ENCODE assay signal across 18 cellular contexts in the genomic region with DNA sequence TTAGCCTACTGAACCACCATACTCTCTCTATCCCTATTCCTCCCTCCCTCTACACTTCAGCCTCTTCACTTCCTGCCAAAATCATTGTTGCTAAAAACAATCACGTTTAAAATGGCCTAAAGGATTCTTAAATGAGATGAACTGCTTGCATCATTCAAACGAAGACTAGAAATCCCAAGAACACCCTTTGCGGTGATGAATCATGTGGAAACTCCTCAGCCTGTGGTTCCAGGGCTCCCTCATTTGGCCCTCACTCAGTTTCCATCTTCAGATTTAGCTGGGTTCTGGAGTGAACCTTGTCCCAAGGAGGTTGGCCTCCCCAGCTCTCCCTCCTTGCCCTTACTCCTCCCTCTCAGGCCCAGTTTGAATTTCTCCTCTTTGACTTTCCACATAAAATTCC.
DNase-seq lines count a peak whose midpoint lies in the region; ATAC-seq, FAIRE-seq and TF ChIP-seq lines count a peak whose summit lies in the region.
"Had no signal": no experiment of that assay in that cellular context is flagged by ENCODE, and none has a peak within 500 bp of the region (broad histone marks: within the 10 kb centered on the region; RNA-seq: fewer than 3 reads in every experiment).

No MANE protein-coding gene starts in this region.

- H2BK12ac ChIP-seq in trophoblast cell (ENCODE audit: low read length) = peak overlapping the region; percentile 76

- TF ChIP-seq CTCF in esophagus muscularis mucosa (IDR thresholded peaks at IDR 0.05) (no peak), heart left ventricle (IDR thresholded peaks at IDR 0.05) (no peak)

- no peak overlapping the region for H3K23ac ChIP-seq in trophoblast cell (ENCODE audit: low read length)

- peak overlapping the region; percentile 13 to 59 (median 52) for H3K27ac ChIP-seq in esophagus muscularis mucosa (replicated peaks in 1 of 4)
- no peak overlapping the region for H3K27ac ChIP-seq in trophoblast cell (ENCODE audit: low read depth, low read length)
- H3K27ac ChIP-seq in heart left ventricle = peak overlapping the region in 2 of 12 donors; percentile 32 to 80

- no peak overlapping the region for H4K8ac ChIP-seq in trophoblast cell (ENCODE audit: low read depth, low read length)

- H3K27me3 ChIP-seq in esophagus muscularis mucosa (no peaks in the 10 kb centered on the region), trophoblast cell (ENCODE audit: insufficient read depth, low read length) (no peaks in the 10 kb centered on the region), heart left ventricle (no peaks in the 10 kb centered on the region)

- no peak overlapping the region for H2BK120ac ChIP-seq in trophoblast cell (ENCODE audit: insufficient read depth, low read length, poor library complexity)

- H3K18ac ChIP-seq in trophoblast cell (ENCODE audit: low read length) = no peak overlapping the region

- ATAC-seq in heart left ventricle (no peak), left cardiac atrium (no peak)
- ATAC-seq: natural killer cell, T-cell had no signal

- H3K4me1 ChIP-seq in esophagus muscularis mucosa (peaks cover 28 to 69% (median 49%) of the 10 kb centered on the region in 4 donors), trophoblast cell (ENCODE audit: control insufficient read depth in 1 of 2, insufficient read depth in 2 of 2, low read length in 2 of 2) (peaks cover 5 to 22% of the 10 kb centered on the region in 2 experiments), heart left ventricle (peaks cover 0 to 24% (median 2%) of the 10 kb centered on the region in 12 donors)

- H3K9me3 ChIP-seq in esophagus muscularis mucosa (no peaks in the 10 kb centered on the region), trophoblast cell (ENCODE audit: insufficient read depth, low read depth, low read length) (no peaks in the 10 kb centered on the region), heart left ventricle (no peaks in the 10 kb centered on the region)

- no peak overlapping the region for H3K4me2 ChIP-seq in trophoblast cell (ENCODE audit: low read length)

- H3K79me2 ChIP-seq in trophoblast cell (ENCODE audit: control insufficient read depth, insufficient read depth, low read length, poor library complexity) = no peaks in the 10 kb centered on the region

- H3K9ac ChIP-seq in trophoblast cell (ENCODE audit: low read length) = no peak overlapping the region

- no peak for TF ChIP-seq POLR2A in esophagus muscularis mucosa (IDR thresholded peaks at IDR 0.05; ENCODE audit: low read depth)
- no peak for TF ChIP-seq POLR2A in heart left ventricle (IDR thresholded peaks at IDR 0.05)
- no peak for TF ChIP-seq POLR2A in GM12892 (IDR thresholded peaks at IDR 0.05; ENCODE audit: low read depth, low read length)

- no peak overlapping the region for H3K14ac ChIP-seq in trophoblast cell (ENCODE audit: low read length)

- H3K36me3 ChIP-seq in esophagus muscularis mucosa = no peaks in the 10 kb centered on the region
- no peaks in the 10 kb centered on the region for H3K36me3 ChIP-seq in trophoblast cell (ENCODE audit: control insufficient read depth in 1 of 2, insufficient read depth in 2 of 2, low read length in 2 of 2)
- no peaks in the 10 kb centered on the region for H3K36me3 ChIP-seq in heart left ventricle

- H3K4me3 ChIP-seq in esophagus muscularis mucosa = no peak overlapping the region
- H3K4me3 ChIP-seq in trophoblast cell (ENCODE audit: low read depth, low read length) = no peak overlapping the region
- H3K4me3 ChIP-seq in heart left ventricle = no peak overlapping the region

- WGBS in esophagus muscularis mucosa = 48% methylated on average over 3 of the region's 3 CpGs
- WGBS in trophoblast cell (ENCODE audit: extremely low coverage, insufficient coverage, insufficient read length) = no CpG with 5 or more reads among the region's 3 CpGs
- WGBS in heart left ventricle, 4 donors = 65 to 75% (median 67%) methylated on average over 3 of the region's 3 CpGs

- intact Hi-C loops in esophagus muscularis mucosa (cut with DNase I) = no loop called here
- intact Hi-C loops in heart left ventricle (cut with DNase I) = loop anchor here in 1 of 10 donors (10.0 kb wide), 1 partner anchor 122 kb away; a partner anchor contains a TSS
- intact Hi-C loops in left cardiac atrium (cut with DNase I) = no loop called here

- no peak overlapping the region for H3K4ac ChIP-seq in trophoblast cell (ENCODE audit: low read depth, low read length)

- H2AFZ ChIP-seq in trophoblast cell (ENCODE audit: insufficient read depth, low read length, poor library complexity) = no peak overlapping the region

- H2AK5ac ChIP-seq in trophoblast cell (ENCODE audit: low read length) = no peak overlapping the region

- FAIRE-seq in GM12892 (lab: Jason Lieb, UNC) = no peak

- no peak overlapping the region for H2BK5ac ChIP-seq in trophoblast cell (ENCODE audit: low read depth, low read length, poor library complexity)

- no peak overlapping the region for H4K91ac ChIP-seq in trophoblast cell (ENCODE audit: low read depth, low read length)

- H4K12ac ChIP-seq in trophoblast cell (ENCODE audit: low read depth, low read length) = no peak overlapping the region

- no peak for TF ChIP-seq EP300 in esophagus muscularis mucosa (IDR thresholded peaks at IDR 0.05)

- DNase-seq in EL (peak; percentile 93), NCI-H226 (peak; percentile 17), esophagus muscularis mucosa (ENCODE audit: extremely low spot score) (no peak), trophoblast cell (no peak), heart left ventricle (no peak), GM12892 (ENCODE audit: insufficient read length) (no peak), left cardiac atrium (no peak)
- DNase-seq in stimulated activated CD4-positive, alpha-beta T cell treated with anti-CD3 and anti-CD28 coated beads, Interleukin-12 subunit alpha, Interleukin-12 subunit beta, amount 100 ng/mL, for 4 hours = no peak
- DNase-seq: activated CD4-positive, alpha-beta T cell treated with anti-CD3 and anti-CD28 coated beads for 1 hour; activated T-cell treated with anti-CD3 and anti-CD28 coated beads, Interleukin-2, amount 50 U/mL, for 1 hour; anterior cingulate cortex; CD4-positive, alpha-beta memory T cell; GDM1; glutamatergic neuron; natural killer cell; NCI-H2171 treated with DMSO at 0.1 percent for 48 hours; stimulated activated naive CD4-positive, alpha-beta T cell treated with Interleukin-2 at 50 U/mL for 16 hours; T-cell had no signal

- H3K79me1 ChIP-seq in trophoblast cell (ENCODE audit: low read length) = peaks cover 15% of the 10 kb centered on the region

Comparison
In these comparisons a context has a peak if more than half of its experiments do, and no peak if none do; other contexts are left out.
1. DNase-seq: peak in EL (single experiment) and NCI-H226 (single experiment); none in esophagus muscularis mucosa (single experiment), trophoblast cell (0 of 2), heart left ventricle (0 of 5), stimulated activated CD4-positive, alpha-beta T cell treated with anti-CD3 and anti-CD28 coated beads, Interleukin-12 subunit alpha, Interleukin-12 subunit beta, amount 100 ng/mL, for 4 hours (single experiment), GM12892 (single experiment) and left cardiac atrium (single experiment).